ENCODE assay signal across 24 cellular contexts in genomic region chr9:109087795-109088194, GRCh38. TPM values are rescaled to one million over a fixed set of nuclear protein-coding genes. Genes with fewer than 3 reads are reported as not detected.
A peak's percentile ranks its signal among the peaks of the same experiment; 100 is the strongest.
DNase-seq lines count a peak whose midpoint lies in the region; ATAC-seq and TF ChIP-seq lines count a peak whose summit lies in the region.
"Had no signal": no experiment of that assay in that cellular context is flagged by ENCODE, and none has a peak within 500 bp of the region (broad histone marks: within the 10 kb centered on the region; RNA-seq: fewer than 3 reads in every experiment).

No MANE protein-coding gene starts in this region.

- peaks cover 75% of the 10 kb centered on the region for H3K79me2 ChIP-seq in PC-9 (ENCODE audit: low read depth)

- no peaks in the 10 kb centered on the region for H3K9me2 ChIP-seq in PC-9 (ENCODE audit: insufficient read depth)
- H3K9me2 ChIP-seq: SK-N-SH had no signal

- peaks cover 23% of the 10 kb centered on the region for H3K4me1 ChIP-seq in PC-9 (replicated peaks; ENCODE audit: insufficient read depth)
- no peaks in the 10 kb centered on the region for H3K4me1 ChIP-seq in left lung

- H3K4me3 ChIP-seq in PC-9 (no peak overlapping the region), left lung (no peak overlapping the region)
- H3K4me3 ChIP-seq: BLaER1 treated with 17β-estradiol and CSF1 and Interleukin-3, amounts not matched to agents 10 nM and 100 nM had no signal

- peaks cover 59% of the 10 kb centered on the region for H3K36me3 ChIP-seq in PC-9 (ENCODE audit: low read depth)
- H3K36me3 ChIP-seq in left lung: peaks cover 0 to 59% of the 10 kb centered on the region in 2 donors

- H3K27ac ChIP-seq in PC-9 (peak overlapping the region; percentile 82; the same call in 1 of the 2 replicates), left lung (no peak overlapping the region)
- H3K27ac ChIP-seq: 22Rv1; BLaER1 treated with 17β-estradiol and CSF1 and Interleukin-3, amounts not matched to agents 10 nM and 100 nM had no signal

- peaks cover 26% of the 10 kb centered on the region; the same call in 1 of the 2 replicates for H3F3A ChIP-seq in PC-9 (ENCODE audit: insufficient read depth, low read depth)

- no peak overlapping the region for H3K4me3 Mint-ChIP-seq in CD14-positive monocyte

- H3K9me3 Mint-ChIP-seq in CD14-positive monocyte: no peaks in the 10 kb centered on the region

- POLR2A ChIA-PET in PC-9 (lab: Charles Lee; ENCODE audit: unreplicated experiment): interaction anchor here (0.7 kb wide), 1 partner anchor 134 kb away, joined by 5 read pairs; no protein-coding TSS in a partner anchor

- intact Hi-C loops in CD14-positive monocyte (cut with micrococcal nuclease): no loop called here
- intact Hi-C loops in PC-9 (cut with micrococcal nuclease; ENCODE audit: unreplicated experiment): no loop called here
- intact Hi-C loops in left lung (cut with DNase I): no loop called here

- H2AFZ ChIP-seq in PC-9: no peak overlapping the region

- peaks cover 59 to 84% of the 10 kb centered on the region in 2 donors for H3K36me3 Mint-ChIP-seq in CD14-positive monocyte

- H4K20me1 ChIP-seq in PC-9 (ENCODE audit: insufficient read depth): no peaks in the 10 kb centered on the region

- peak overlapping the region in 5 of 7 donors; percentile 7 to 63 (median 31) for H3K27ac Mint-ChIP-seq in CD14-positive monocyte

- no peaks in the 10 kb centered on the region for H3K27me3 Mint-ChIP-seq in CD14-positive monocyte (ENCODE audit: low read depth in 3 of 3)

- no peak overlapping the region for H3K4me2 ChIP-seq in PC-9
- H3K4me2 ChIP-seq: BLaER1 treated with 17β-estradiol and CSF1 and Interleukin-3, amounts not matched to agents 10 nM and 100 nM; SK-N-SH had no signal

- CTCF ChIA-PET in PC-9 (lab: Charles Lee): interaction anchor here (1.1 kb wide), 1 partner anchor 258 kb away, joined by 3 read pairs; no protein-coding TSS in a partner anchor

- ATAC-seq in left lung (peak; percentile 55), GM19351 (IDR thresholded peaks at IDR 0.05; ENCODE audit: unreplicated experiment) (no peak)
- ATAC-seq: Panc1 had no signal

- H3K27me3 ChIP-seq in PC-9 (ENCODE audit: insufficient read depth, low read depth): no peaks in the 10 kb centered on the region
- H3K27me3 ChIP-seq in left lung: no peaks in the 10 kb centered on the region
- H3K27me3 ChIP-seq: BLaER1 treated with 17β-estradiol and CSF1 and Interleukin-3, amounts not matched to agents 10 nM and 100 nM had no signal

- H3K4me1 Mint-ChIP-seq in CD14-positive monocyte: peaks cover 4% of the 10 kb centered on the region

- no TSS peak for BruUV-seq in PC-9 (replicated peaks; lab: Mats Ljungman, UMichigan)

- no peak for TF ChIP-seq CTCF in CD14-positive monocyte (IDR thresholded peaks at IDR 0.05)
- no peak for TF ChIP-seq CTCF in PC-9 (conservative IDR thresholded peaks at IDR 0.05)
- no peak for TF ChIP-seq CTCF in left lung (IDR thresholded peaks at IDR 0.05)

- no peaks in the 10 kb centered on the region for H3K9me3 ChIP-seq in PC-9 (ENCODE audit: insufficient read depth, low read depth)
- H3K9me3 ChIP-seq in left lung: no peaks in the 10 kb centered on the region
- H3K9me3 ChIP-seq: BLaER1 treated with 17β-estradiol and CSF1 and Interleukin-3, amounts not matched to agents 10 nM and 100 nM; SK-N-SH had no signal

- DNase-seq in NCI-H82 (lab: John Stamatoyannopoulos, UW): peak; percentile 17
- no peak for DNase-seq in NCI-H82 treated with DMSO at 0.1 percent for 48 hours (lab: John Stamatoyannopoulos, UW; ENCODE audit: unreplicated experiment)
- DNase-seq in CD14-positive monocyte (ENCODE audit: low spot score): no peak
- no peak for DNase-seq in PC-9
- no peak for DNase-seq in left lung
- DNase-seq in DMS79 (lab: John Stamatoyannopoulos, UW): no peak
- DNase-seq in middle frontal gyrus (ENCODE audit: extremely low spot score, low spot score): no peak
- DNase-seq: ACHN, DMS53, GF-D8, Karpas-422, MV-4-11, NCI-H1105 treated with DMSO at 0.1 percent for 48 hours, NCI-H1694, NCI-H2081, NCI-H2171, NCI-H446, NCI-H69, SIG-M5, SK-N-SH had no signal

RNA-seq across cellular contexts. Expression of gene TMEM245, which starts 32.0 kb away (rescaled TPM):
- polyA plus RNA-seq in CD14-positive monocyte: 10 to 100 TPM in 1 of 2 donors, 1 to 10 TPM in 1; 9.7 to 11.3 TPM
- 58.7 and 60.3 TPM in 2 replicates for total RNA-seq in PC-9 (2021)
- total RNA-seq in left lung: 10 to 100 TPM; 61.0 to 88.1 TPM
